Comparison of ENCODE assay signal across 8 cellular contexts in genomic region chr2:181058378-181059269, GRCh38.
DNase-seq lines count a peak whose midpoint lies in the region; ATAC-seq and TF ChIP-seq lines count a peak whose summit lies in the region.

No MANE protein-coding gene starts in this region.

- DNase-seq in CD1c-positive myeloid dendritic cell (ENCODE audit: extremely low spot score), result peak; percentile 62
- peak; percentile 65 for DNase-seq in SK-MEL-5 (ENCODE audit: low read depth, low spot score)
- DNase-seq in colonic mucosa, result peak; percentile 40
- DNase-seq in neuronal stem cell (ENCODE audit: low spot score), result peak; percentile 15
- DNase-seq in NCI-H1930 (lab: John Stamatoyannopoulos, UW), result no peak
- DNase-seq in coronary artery (ENCODE audit: low spot score), result no peak

- in situ Hi-C loops in SK-MEL-5 (cut with HindIII; ENCODE audit: low pct_unique_long_range_greater_than_20kb, low sequenced_read_pairs), result no loop called here

- H3K4me3 ChIP-seq in colonic mucosa, result no peak overlapping the region
- no peak overlapping the region for H3K4me3 ChIP-seq in neuronal stem cell (ENCODE audit: low read length in 2 of 2)
- no peak overlapping the region for H3K4me3 ChIP-seq in coronary artery

- H3K4ac ChIP-seq in neuronal stem cell (ENCODE audit: low read length), result no peak overlapping the region

- no peak overlapping the region for H4K91ac ChIP-seq in neuronal stem cell (ENCODE audit: low read depth, low read length, poor library complexity)

- H2AK5ac ChIP-seq in neuronal stem cell (ENCODE audit: low read depth, low read length), result no peak overlapping the region

- H3K36me3 ChIP-seq in colonic mucosa, result no peaks in the 10 kb centered on the region
- peaks cover 1 to 59% of the 10 kb centered on the region in 2 donors for H3K36me3 ChIP-seq in neuronal stem cell (replicated peaks in 1 of 2; ENCODE audit: control insufficient read depth in 2 of 2, insufficient read depth in 2 of 2, low read length in 2 of 2)

- no peaks in the 10 kb centered on the region for H3K9me3 ChIP-seq in colonic mucosa
- peaks cover 0 to 15% of the 10 kb centered on the region in 2 donors for H3K9me3 ChIP-seq in neuronal stem cell (replicated peaks in 1 of 2; ENCODE audit: control insufficient read depth in 2 of 2, insufficient read depth in 1 of 2, low read depth in 1 of 2, low read length in 2 of 2)

- no CpG with 5 or more reads among the region's 7 CpGs for WGBS in neuronal stem cell (ENCODE audit: extremely low coverage in 2 of 2, insufficient read length in 2 of 2, insufficient replicate concordance in 1 of 2), 2 donors

- H3K9ac ChIP-seq in colonic mucosa (ENCODE audit: low read depth in 2 of 2, low read length in 2 of 2), result no peak overlapping the region
- no peak overlapping the region for H3K9ac ChIP-seq in neuronal stem cell (ENCODE audit: low read depth, low read length, poor library complexity)

- H3K18ac ChIP-seq in neuronal stem cell (ENCODE audit: low read length), result no peak overlapping the region

- H3K27me3 ChIP-seq in colonic mucosa (no peaks in the 10 kb centered on the region), neuronal stem cell (ENCODE audit: control insufficient read depth in 3 of 3, insufficient read depth in 3 of 3, low read depth in 1 of 3, low read length in 3 of 3) (no peaks in the 10 kb centered on the region)

- H3K23ac ChIP-seq in neuronal stem cell (ENCODE audit: low read depth, low read length, poor library complexity), result no peak overlapping the region

- H2BK5ac ChIP-seq in neuronal stem cell (ENCODE audit: low read length), result no peak overlapping the region

- intact Hi-C loops in colonic mucosa (cut with DNase I), result loop anchor here (5.0 to 10.0 kb wide), 3 partner anchors 454 to 936 kb away; no protein-coding TSS in a partner anchor

- H2BK120ac ChIP-seq in neuronal stem cell (ENCODE audit: low read depth, low read length), result no peak overlapping the region

- H3K27ac ChIP-seq in colonic mucosa, result no peak overlapping the region
- no peak overlapping the region for H3K27ac ChIP-seq in neuronal stem cell (replicated peaks; ENCODE audit: low read length)
- no peak overlapping the region for H3K27ac ChIP-seq in coronary artery

- H3K14ac ChIP-seq in neuronal stem cell (ENCODE audit: low read length), result no peak overlapping the region

- H4K8ac ChIP-seq in neuronal stem cell (ENCODE audit: low read depth, low read length), result no peak overlapping the region

- no peak overlapping the region for H3K4me2 ChIP-seq in neuronal stem cell (ENCODE audit: insufficient read depth, low read length, poor library complexity, severe bottlenecking)

- H3K4me1 ChIP-seq in colonic mucosa (no peaks in the 10 kb centered on the region), neuronal stem cell (ENCODE audit: control insufficient read depth in 2 of 2, insufficient read depth in 1 of 2, low read depth in 1 of 2, low read length in 2 of 2) (no peaks in the 10 kb centered on the region)

- TF ChIP-seq CTCF in colonic mucosa (IDR thresholded peaks at IDR 0.05) (peak; percentile 81), coronary artery (IDR thresholded peaks at IDR 0.05) (no peak)

- H2BK12ac ChIP-seq in neuronal stem cell (ENCODE audit: low read length), result no peak overlapping the region

- no peak overlapping the region for H2AFZ ChIP-seq in neuronal stem cell (ENCODE audit: low read length)

- H3K79me1 ChIP-seq in neuronal stem cell (ENCODE audit: low read depth, low read length), result no peaks in the 10 kb centered on the region

- ATAC-seq in GM18517 (IDR thresholded peaks at IDR 0.05; ENCODE audit: unreplicated experiment), result peak; percentile 59
- peak; percentile 85 for ATAC-seq in HG03432 (IDR thresholded peaks at IDR 0.05; ENCODE audit: unreplicated experiment)

- H2BK15ac ChIP-seq in neuronal stem cell (ENCODE audit: low read length), result no peak overlapping the region

Comparison
In these comparisons a context has a peak if more than half of its experiments do, and no peak if none do; other contexts are left out.
1. DNase-seq: peak in CD1c-positive myeloid dendritic cell (single experiment), SK-MEL-5 (single experiment), colonic mucosa (single experiment) and neuronal stem cell (single experiment); none in NCI-H1930 (0 of 2) and coronary artery (single experiment).